8 cellular contexts compared by ENCODE assay signal in the genomic region with DNA sequence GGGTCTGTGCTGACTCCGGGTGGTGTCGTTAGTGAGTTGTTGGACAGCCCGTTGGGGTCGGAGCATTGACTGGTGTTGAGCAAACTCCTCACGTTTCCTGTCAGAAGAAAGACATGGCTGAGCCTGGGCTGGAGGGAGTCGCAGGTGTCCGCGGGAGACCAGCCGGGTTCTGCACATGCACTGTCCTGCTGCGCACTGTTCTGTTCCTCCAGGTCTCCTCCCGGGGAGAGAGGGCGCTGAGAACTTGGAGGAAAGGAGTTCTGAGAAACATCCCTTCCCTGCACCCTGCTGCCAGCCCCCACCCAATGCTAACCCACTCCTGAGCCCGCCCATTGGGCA. TPM values are rescaled to one million over a fixed set of nuclear protein-coding genes. Genes with fewer than 3 reads are reported as not detected.
DNase-seq lines count a peak whose midpoint lies in the region; ATAC-seq, FAIRE-seq and TF ChIP-seq lines count a peak whose summit lies in the region.

No MANE protein-coding gene starts in this region.

- peaks cover 18% of the 10 kb centered on the region for H3K79me2 ChIP-seq in parathyroid adenoma

- H3K36me3 ChIP-seq in RWPE2 (ENCODE audit: low read depth) (peaks cover 48% of the 10 kb centered on the region), esophagus muscularis mucosa (peaks cover 0 to 1% (median under 1%) of the 10 kb centered on the region in 4 donors), parathyroid adenoma (ENCODE audit: control insufficient read depth, insufficient read depth, low read length) (no peaks in the 10 kb centered on the region)

- H3K27me3 Mint-ChIP-seq in Calu3 (ENCODE audit: unreplicated experiment) = no peaks in the 10 kb centered on the region

- DNase-seq in Calu3 (peak; percentile 14), RWPE2 (ENCODE audit: low spot score) (no peak), esophagus muscularis mucosa (ENCODE audit: extremely low spot score) (no peak), NCI-H128 (lab: John Stamatoyannopoulos, UW; ENCODE audit: unreplicated experiment) (no peak), DMS79 treated with DMSO at 0.1 percent for 48 hours (lab: John Stamatoyannopoulos, UW) (no peak), HTR-8/SVneo (ENCODE audit: insufficient read length, low spot score) (no peak)

- no TSS peak for BruUV-seq in Calu3 (replicated peaks; lab: Mats Ljungman, UMichigan)

- peaks cover 15% of the 10 kb centered on the region for H3K4me1 Mint-ChIP-seq in Calu3 (ENCODE audit: low read depth, unreplicated experiment)

- CTCF ChIA-PET in Calu3 (lab: Charles Lee) = no interaction called here

- no peak for TF ChIP-seq POLR2A in esophagus muscularis mucosa (IDR thresholded peaks at IDR 0.05; ENCODE audit: low read depth)

- peak overlapping the region; percentile 89 for H3K4me3 ChIP-seq in RWPE2 (ENCODE audit: severe bottlenecking)
- H3K4me3 ChIP-seq in esophagus muscularis mucosa = peak overlapping the region; percentile 88 to 96 (median 92)
- H3K4me3 ChIP-seq in parathyroid adenoma (ENCODE audit: low read depth, low read length) = peak overlapping the region; percentile 70

- ATAC-seq in RWPE2 (ENCODE audit: low read depth) = no peak
- ATAC-seq in HG03378 (IDR thresholded peaks at IDR 0.05; ENCODE audit: unreplicated experiment) = no peak

- H3K27ac ChIP-seq in RWPE2 (ENCODE audit: poor library complexity, severe bottlenecking) (peak overlapping the region; percentile 55), esophagus muscularis mucosa (replicated peaks in 1 of 4) (peak overlapping the region; percentile 90 to 98 (median 96)), parathyroid adenoma (no peak overlapping the region)

- H3K9ac ChIP-seq in parathyroid adenoma = no peak overlapping the region

- H3K9me3 ChIP-seq in RWPE2 (ENCODE audit: severe bottlenecking) (peaks cover 20% of the 10 kb centered on the region), esophagus muscularis mucosa (peaks cover 0 to 8% (median 0%) of the 10 kb centered on the region in 4 donors), parathyroid adenoma (ENCODE audit: control insufficient read depth, low read length) (no peaks in the 10 kb centered on the region)

- FAIRE-seq in HTR-8/SVneo (lab: Jason Lieb, UNC) = no peak

- H3K27me3 ChIP-seq in RWPE2 (ENCODE audit: insufficient read depth, poor library complexity, severe bottlenecking) = no peaks in the 10 kb centered on the region
- H3K27me3 ChIP-seq in esophagus muscularis mucosa = no peaks in the 10 kb centered on the region
- H3K27me3 ChIP-seq in parathyroid adenoma (ENCODE audit: control insufficient read depth, insufficient read depth, low read length) = no peaks in the 10 kb centered on the region

- H2AFZ ChIP-seq in parathyroid adenoma = no peak overlapping the region

- TF ChIP-seq CTCF in Calu3 (IDR thresholded peaks at IDR 0.05; ENCODE audit: unreplicated experiment) = no peak
- no peak for TF ChIP-seq CTCF in RWPE2 (IDR thresholded peaks at IDR 0.05; ENCODE audit: poor library complexity, severe bottlenecking)
- no peak for TF ChIP-seq CTCF in esophagus muscularis mucosa (IDR thresholded peaks at IDR 0.05)
- no peak for TF ChIP-seq CTCF in parathyroid adenoma (IDR thresholded peaks at IDR 0.05)

- H3K4me2 ChIP-seq in parathyroid adenoma (ENCODE audit: low read length) = peak overlapping the region; percentile 73

- no peaks in the 10 kb centered on the region for H3K4me1 ChIP-seq in RWPE2 (ENCODE audit: insufficient read depth, poor library complexity, severe bottlenecking)
- H3K4me1 ChIP-seq in esophagus muscularis mucosa = peaks cover 21 to 39% (median 26%) of the 10 kb centered on the region in 4 donors
- H3K4me1 ChIP-seq in parathyroid adenoma = no peaks in the 10 kb centered on the region

- intact Hi-C loops in Calu3 (cut with micrococcal nuclease; ENCODE audit: unreplicated experiment) (no loop called here), esophagus muscularis mucosa (cut with DNase I) (loop anchor here (5.0 kb wide), 1 partner anchor 96 kb away; no protein-coding TSS in a partner anchor)

- H3K27ac Mint-ChIP-seq in Calu3 (ENCODE audit: unreplicated experiment) = peak overlapping the region; percentile 77

- WGBS in esophagus muscularis mucosa = 28% methylated on average over 11 of the region's 13 CpGs

- peaks cover 8% of the 10 kb centered on the region for H3K9me3 Mint-ChIP-seq in Calu3 (ENCODE audit: low read depth, unreplicated experiment)

- peak overlapping the region; percentile 96 for H3K4me3 Mint-ChIP-seq in Calu3 (ENCODE audit: low read depth, unreplicated experiment)

- no peak for TF ChIP-seq EP300 in esophagus muscularis mucosa (IDR thresholded peaks at IDR 0.05)

- peaks cover 35% of the 10 kb centered on the region for H3K36me3 Mint-ChIP-seq in Calu3 (ENCODE audit: insufficient read depth, unreplicated experiment)

RNA-seq across cellular contexts. Expression of a gene that starts 1.1 kb away (rescaled TPM):
- total RNA-seq in Calu3 (2022) (18.0 and 18.1 TPM in 2 replicates), esophagus muscularis mucosa (10 to 100 TPM in 2 of 4 donors, 1 to 10 TPM in 2; 8.6 to 15.0 (median 10.1) TPM)

RNA-seq across cellular contexts. Expression of a gene that starts 33.5 kb away (rescaled TPM):
- not detected in 2 replicates for total RNA-seq in Calu3 (2022)
- under 1 TPM in 1 of 4 donors, not detected in 3; 0.50 TPM for total RNA-seq in esophagus muscularis mucosa
